ENCODE assay signal across 17 cellular contexts in the genomic region with DNA sequence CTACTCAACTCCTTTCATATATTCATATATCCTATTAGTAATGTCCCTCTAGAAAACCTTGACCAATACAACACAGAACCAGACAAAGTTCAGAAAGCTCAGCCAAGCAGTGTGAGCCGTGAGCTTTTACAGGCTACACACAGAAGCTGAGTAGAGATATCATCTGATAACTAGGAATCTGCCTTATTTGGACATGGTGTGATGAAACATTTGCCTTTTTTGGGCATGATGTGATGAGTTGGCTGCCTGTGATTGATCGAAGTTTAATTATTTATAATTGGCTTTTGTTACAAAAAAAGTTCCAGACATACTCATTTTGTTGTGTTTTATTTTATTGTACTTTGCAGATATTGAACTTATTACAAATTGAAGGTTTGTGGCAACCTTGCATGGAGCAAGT. TPM values are rescaled to one million over a fixed set of nuclear protein-coding genes. Genes with fewer than 3 reads are reported as not detected.
DNase-seq lines count a peak whose midpoint lies in the region; ATAC-seq and TF ChIP-seq lines count a peak whose summit lies in the region.
"Had no signal": no experiment of that assay in that cellular context is flagged by ENCODE, and none has a peak within 500 bp of the region (broad histone marks: within the 10 kb centered on the region; RNA-seq: fewer than 3 reads in every experiment).

No MANE protein-coding gene starts in this region.

- BruUV-seq in MCF 10A (replicated peaks; lab: Mats Ljungman, UMichigan) = no TSS peak
- BruUV-seq in mammary epithelial cell (replicated peaks; lab: Mats Ljungman, UMichigan) = no TSS peak
- no TSS peak for BruUV-seq in HCT116 (replicated peaks; lab: Mats Ljungman, UMichigan)

- H3K79me2 ChIP-seq in mammary epithelial cell (ENCODE audit: insufficient read depth, low read length) (no peaks in the 10 kb centered on the region), HCT116 (ENCODE audit: insufficient read depth, low read length) (no peaks in the 10 kb centered on the region)

- RAD21 ChIA-PET in HCT116 (lab: Charles Lee; ENCODE audit: low non-redundant PET in 1 of 2, low total read pairs in 2 of 2, uncharacterized antibody in 2 of 2, unreplicated experiment in 2 of 2) = no interaction called here

- TF ChIP-seq POLR2A in HCT116 (IDR thresholded peaks at IDR 0.05; ENCODE audit: borderline replicate concordance, extremely low read depth, insufficient read depth, insufficient read length) = no peak

- H3K9me3 ChIP-seq in mammary epithelial cell (replicated peaks; ENCODE audit: insufficient read depth, low read length) (no peaks in the 10 kb centered on the region), HCT116 (ENCODE audit: control insufficient read depth in 1 of 2, insufficient read depth in 1 of 2, low read depth in 1 of 2, low read length in 2 of 2) (no peaks in the 10 kb centered on the region), RWPE2 (ENCODE audit: severe bottlenecking) (no peaks in the 10 kb centered on the region)
- H3K9me3 ChIP-seq: BE2C had no signal

- H3K9me2 ChIP-seq in HCT116 (ENCODE audit: insufficient read depth) = no peaks in the 10 kb centered on the region

- H3K4me3 ChIP-seq in mammary epithelial cell (replicated peaks in 1 of 3; ENCODE audit: insufficient read depth in 1 of 3, low read depth in 2 of 3, low read length in 3 of 3) (no peak overlapping the region), HCT116 (replicated peaks in 1 of 2; ENCODE audit: low read depth in 1 of 2, low read length in 2 of 2) (no peak overlapping the region), RWPE2 (ENCODE audit: severe bottlenecking) (no peak overlapping the region)

- H3K4me1 Mint-ChIP-seq in MCF 10A (ENCODE audit: insufficient read depth, unreplicated experiment) = peaks cover 32% of the 10 kb centered on the region

- H3K9ac ChIP-seq in mammary epithelial cell (ENCODE audit: insufficient read depth, low read length) = no peak overlapping the region
- no peak overlapping the region for H3K9ac ChIP-seq in HCT116 (ENCODE audit: low read length)

- H3K27me3 ChIP-seq in mammary epithelial cell (ENCODE audit: insufficient read depth, low read length) = no peaks in the 10 kb centered on the region
- 0 out of 2 replicates have a peak, but pooled peaks cover 2% of the 10 kb centered on the region for H3K27me3 ChIP-seq in HCT116 (ENCODE audit: insufficient read depth, low read length)
- no peaks in the 10 kb centered on the region for H3K27me3 ChIP-seq in RWPE2 (ENCODE audit: insufficient read depth, poor library complexity, severe bottlenecking)

- H3K36me3 ChIP-seq in mammary epithelial cell (ENCODE audit: insufficient read depth, low read length) (no peaks in the 10 kb centered on the region), HCT116 (ENCODE audit: control insufficient read depth in 1 of 2, insufficient read depth in 2 of 2, low read length in 2 of 2) (no peaks in the 10 kb centered on the region), RWPE2 (ENCODE audit: low read depth) (no peaks in the 10 kb centered on the region)
- H3K36me3 ChIP-seq: BE2C had no signal

- no peaks in the 10 kb centered on the region for H4K20me1 ChIP-seq in mammary epithelial cell (ENCODE audit: insufficient read depth, low read length)
- no peaks in the 10 kb centered on the region for H4K20me1 ChIP-seq in HCT116 (ENCODE audit: insufficient read depth)

- in situ Hi-C loops in mammary epithelial cell (cut with MboI; ENCODE audit: low sequenced_read_pairs in 2 of 2) = loop anchor here (10.0 kb wide), 2 partner anchors 63 to 83 kb away; partner anchors contain the start of gene MUCL1 (in 1 of the 2)

- H3K36me3 Mint-ChIP-seq in MCF 10A (ENCODE audit: insufficient read depth, unreplicated experiment) = no peaks in the 10 kb centered on the region
- H3K36me3 Mint-ChIP-seq: CD8-positive, alpha-beta T cell; IgD-negative memory B cell had no signal

- TF ChIP-seq RAD21 in HCT116 (IDR thresholded peaks at IDR 0.05; ENCODE audit: low read depth) = no peak

- H3K27me3 Mint-ChIP-seq in MCF 10A (ENCODE audit: insufficient read depth, unreplicated experiment) = no peaks in the 10 kb centered on the region
- H3K27me3 Mint-ChIP-seq: IgD-negative memory B cell had no signal

- no peak overlapping the region for H2AFZ ChIP-seq in mammary epithelial cell (ENCODE audit: low read depth, low read length)
- no peak overlapping the region for H2AFZ ChIP-seq in HCT116 (ENCODE audit: low read depth, low read length, poor library complexity, severe bottlenecking)

- H3K4me1 ChIP-seq in mammary epithelial cell (ENCODE audit: insufficient read depth, low read length) = peaks cover 48% of the 10 kb centered on the region
- peaks cover 5 to 38% of the 10 kb centered on the region in 2 experiments; a peak in 3 of 4 replicates for H3K4me1 ChIP-seq in HCT116 (ENCODE audit: control insufficient read depth in 1 of 2, insufficient read depth in 2 of 2, low read length in 2 of 2)
- peaks cover 47% of the 10 kb centered on the region for H3K4me1 ChIP-seq in RWPE2 (ENCODE audit: insufficient read depth, poor library complexity, severe bottlenecking)
- H3K4me1 ChIP-seq: BE2C had no signal

- H3K4me2 ChIP-seq in mammary epithelial cell (ENCODE audit: insufficient read depth, low read depth, low read length) = no peak overlapping the region
- no peak overlapping the region for H3K4me2 ChIP-seq in HCT116 (ENCODE audit: low read length)

- H3K9me3 Mint-ChIP-seq in MCF 10A (ENCODE audit: unreplicated experiment) = no peaks in the 10 kb centered on the region
- H3K9me3 Mint-ChIP-seq: CD8-positive, alpha-beta T cell; IgD-negative memory B cell had no signal

- DNase-seq in MCF 10A (ENCODE audit: unreplicated experiment) (no peak), mammary epithelial cell (no peak), HCT116 (ENCODE audit: low read depth, low spot score) (no peak), RWPE2 (ENCODE audit: low spot score) (no peak), epithelial cell of prostate (ENCODE audit: low read depth, low spot score) (no peak), NCI-H345 (lab: John Stamatoyannopoulos, UW) (no peak)
- DNase-seq: BE2C; CD8-positive, alpha-beta T cell; COR-L47; DMS153; DMS79 treated with DMSO at 0.1 percent for 48 hours; EL; HCEC 1CT had no signal

- CTCF ChIA-PET in MCF 10A (lab: Yijun Ruan, JAX) (interaction anchor here (1.0 to 4.8 kb wide), 4 partner anchors 82 to 188 kb away, joined by 3 to 33 read pairs (median 18); partner anchors contain the start of gene MUCL1), mammary epithelial cell (lab: Charles Lee; ENCODE audit: low non-redundant PET) (no interaction called here), HCT116 (lab: Charles Lee) (no interaction called here)

- no peak for ATAC-seq in HCT116
- no peak for ATAC-seq in RWPE2 (ENCODE audit: low read depth)
- ATAC-seq in HG03280 (IDR thresholded peaks at IDR 0.05; ENCODE audit: unreplicated experiment) = no peak
- no peak for ATAC-seq in HG02885 (IDR thresholded peaks at IDR 0.05; ENCODE audit: poor library complexity, unreplicated experiment)
- ATAC-seq: CD8-positive, alpha-beta T cell had no signal

- no peak overlapping the region for H3K4me3 Mint-ChIP-seq in MCF 10A (ENCODE audit: unreplicated experiment)
- H3K4me3 Mint-ChIP-seq: CD8-positive, alpha-beta T cell; IgD-negative memory B cell had no signal

- WGBS in mammary epithelial cell (ENCODE audit: low coverage, missing lambda C conversion rate) = 88% methylated on average over 2 of the region's 2 CpGs

- intact Hi-C loops in MCF 10A (cut with micrococcal nuclease) (no loop called here), mammary epithelial cell (cut with micrococcal nuclease) (no loop called here), HCT116 (cut with micrococcal nuclease) (loop anchor here (5.0 kb wide), 1 partner anchor 336 kb away; no protein-coding TSS in a partner anchor)

- no peak overlapping the region for H3K27ac ChIP-seq in mammary epithelial cell (ENCODE audit: insufficient read depth, low read depth, low read length)
- H3K27ac ChIP-seq in HCT116 (ENCODE audit: low read depth, low read length) = no peak overlapping the region
- peak overlapping the region; percentile 98 for H3K27ac ChIP-seq in RWPE2 (ENCODE audit: poor library complexity, severe bottlenecking)
- peak overlapping the region; percentile 99 for H3K27ac ChIP-seq in epithelial cell of prostate
- H3K27ac ChIP-seq: C4-2B had no signal

- dilution Hi-C loops in mammary epithelial cell (cut with HindIII; ENCODE audit: low sequenced_read_pairs) = no loop called here

- TF ChIP-seq CTCF in MCF 10A (IDR thresholded peaks at IDR 0.05; ENCODE audit: unreplicated experiment) (no peak), mammary epithelial cell (conservative IDR thresholded peaks at IDR 0.05 in 1 of 2, IDR thresholded peaks at IDR 0.05 in 1 of 2; ENCODE audit: extremely low read depth in 1 of 2, insufficient read depth in 1 of 2, low read depth in 1 of 2, low read length in 2 of 2) (no peak), HCT116 (IDR thresholded peaks at IDR 0.05 in 2 of 3, conservative IDR thresholded peaks at IDR 0.05 in 1 of 3; ENCODE audit: borderline replicate concordance in 1 of 3, insufficient read depth in 1 of 3, low read depth in 2 of 3, low read length in 2 of 3) (no peak), RWPE2 (IDR thresholded peaks at IDR 0.05; ENCODE audit: poor library complexity, severe bottlenecking) (no peak)

- H3K27ac Mint-ChIP-seq in MCF 10A (ENCODE audit: low read depth, unreplicated experiment) = peak overlapping the region; percentile 96
- H3K27ac Mint-ChIP-seq: CD8-positive, alpha-beta T cell had no signal

- POLR2A ChIA-PET in MCF 10A (lab: Yijun Ruan, JAX) = no interaction called here
- POLR2A ChIA-PET in HCT116 (lab: Charles Lee) = no interaction called here

TF ChIP-seq in HCT116, 20 proteins besides CTCF, POLR2A, EP300 and RAD21:
- no peak for TF ChIP-seq ZNF274 (IDR thresholded peaks at IDR 0.05; ENCODE audit: low read depth, low read length)
- peak; percentile 44; the same call in 1 of the 2 replicates for TF ChIP-seq SRF (IDR thresholded peaks at IDR 0.05; ENCODE audit: low read depth)

RNA-seq across cellular contexts. Expression of gene TESPA1, which starts 46.6 kb away (rescaled TPM):
- not detected in 2 replicates for total RNA-seq in MCF 10A (2022)
- not detected for total RNA-seq in mammary epithelial cell
- not detected for polyA plus RNA-seq in mammary epithelial cell
- polyA minus RNA-seq in mammary epithelial cell = not detected
- total RNA-seq in HCT116 (2021; ENCODE audit: unreplicated experiment) = 0.27 TPM
- not detected in 2 replicates for polyA plus RNA-seq in HCT116 (2012)

Comparison
In these comparisons a context has a peak if more than half of its experiments do, and no peak if none do; other contexts are left out.
1. H3K27ac ChIP-seq: peak in RWPE2 (single experiment) and epithelial cell of prostate (single experiment); none in mammary epithelial cell (single experiment) and HCT116 (single experiment).